21 cellular contexts compared by ENCODE assay signal in genomic region chr6:88268508-88268907, GRCh38.
"Had no signal": no experiment of that assay in that cellular context is flagged by ENCODE, and none has a peak within 500 bp of the region (broad histone marks: within the 10 kb centered on the region; RNA-seq: fewer than 3 reads in every experiment).

No MANE protein-coding gene starts in this region.

- H3K4me3 ChIP-seq: ascending aorta, left lung, lung, transverse colon had no signal

- H3K27me3 ChIP-seq: ascending aorta, brain microvascular endothelial cell, foreskin keratinocyte, left lung, transverse colon had no signal

- H3K4me1 ChIP-seq: ascending aorta, foreskin keratinocyte, transverse colon had no signal

- H3K4me1 Mint-ChIP-seq: activated naive CD4-positive, alpha-beta T cell treated with anti-CD3 and anti-CD28 coated beads, Interleukin-2, amount 50 U/mL, for 24 hours; T-helper 17 cell had no signal

- DNase-seq: activated CD4-positive, alpha-beta memory T cell treated with anti-CD3 and anti-CD28 coated beads for 36 hours; activated CD4-positive, alpha-beta T cell treated with anti-CD3 and anti-CD28 coated beads for 48 hours; activated gamma-delta T cell treated with Interleukin-2 at 50 U/mL for 16 hours; brain microvascular endothelial cell; central memory CD4-positive, alpha-beta T cell; effector memory CD4-positive, alpha-beta T cell; foreskin keratinocyte; left lung; occipital lobe; stimulated activated CD4-positive, alpha-beta T cell treated with anti-CD3 and anti-CD28 coated beads, Interleukin-2, amount 100 ng/mL, for 48 hours; stimulated activated CD8-positive, alpha-beta memory T cell treated with anti-CD3 and anti-CD28 coated beads, Interleukin-4, amount 100 ng/mL, for 48 hours; stimulated activated naive B cell treated with anti-CD40 and anti-IgM and Interleukin-4, amounts not matched to agents 10 μg/mL and 1 μg/mL and 100 μg/mL, for 72 hours; T-helper 17 cell; transverse colon had no signal

- H3K9me3 ChIP-seq: ascending aorta, left lung, transverse colon had no signal

- H3K36me3 Mint-ChIP-seq: activated CD4-positive, alpha-beta memory T cell treated with anti-CD3 and anti-CD28 coated beads for 36 hours; activated naive CD4-positive, alpha-beta T cell treated with anti-CD3 and anti-CD28 coated beads, Interleukin-2, amount 50 U/mL, for 24 hours; mesothelial cell of epicardium; natural killer cell treated with Interleukin-12 subunit alpha and Interleukin-12 subunit beta and Interleukin-15 and Interleukin-18, amount 100 ng/mL, for 72 hours; stimulated activated naive B cell treated with anti-CD40 and anti-IgM and Interleukin-4, amounts not matched to agents 10 μg/mL and 1 μg/mL and 100 μg/mL, for 72 hours had no signal

- H3K27ac Mint-ChIP-seq: activated CD4-positive, alpha-beta memory T cell treated with anti-CD3 and anti-CD28 coated beads for 36 hours; activated naive CD4-positive, alpha-beta T cell treated with anti-CD3 and anti-CD28 coated beads, Interleukin-2, amount 50 U/mL, for 24 hours; mesothelial cell of epicardium; natural killer cell treated with Interleukin-12 subunit alpha and Interleukin-12 subunit beta and Interleukin-15 and Interleukin-18, amount 100 ng/mL, for 72 hours; stimulated activated naive B cell treated with anti-CD40 and anti-IgM and Interleukin-4, amounts not matched to agents 10 μg/mL and 1 μg/mL and 100 μg/mL, for 72 hours; T-helper 17 cell had no signal

- H3K9me3 Mint-ChIP-seq: activated CD4-positive, alpha-beta memory T cell treated with anti-CD3 and anti-CD28 coated beads for 36 hours; activated naive CD4-positive, alpha-beta T cell treated with anti-CD3 and anti-CD28 coated beads, Interleukin-2, amount 50 U/mL, for 24 hours; mesothelial cell of epicardium; stimulated activated naive B cell treated with anti-CD40 and anti-IgM and Interleukin-4, amounts not matched to agents 10 μg/mL and 1 μg/mL and 100 μg/mL, for 72 hours had no signal

- H3K36me3 ChIP-seq: ascending aorta, brain microvascular endothelial cell, left lung, transverse colon had no signal

- FAIRE-seq: urothelium cell line had no signal

- ATAC-seq: foreskin keratinocyte; left lung; natural killer cell treated with Interleukin-12 subunit alpha and Interleukin-12 subunit beta and Interleukin-15 and Interleukin-18, amount 100 ng/mL, for 72 hours; sciatic nerve; stimulated activated naive B cell treated with anti-CD40 and anti-IgM and Interleukin-4, amounts not matched to agents 10 μg/mL and 1 μg/mL and 100 μg/mL, for 72 hours; T-helper 17 cell had no signal

- H3K27ac ChIP-seq: ascending aorta, brain microvascular endothelial cell, foreskin keratinocyte, left lung, transverse colon had no signal

- H3K4me3 Mint-ChIP-seq: activated CD4-positive, alpha-beta memory T cell treated with anti-CD3 and anti-CD28 coated beads for 36 hours; activated naive CD4-positive, alpha-beta T cell treated with anti-CD3 and anti-CD28 coated beads, Interleukin-2, amount 50 U/mL, for 24 hours; mesothelial cell of epicardium; natural killer cell treated with Interleukin-12 subunit alpha and Interleukin-12 subunit beta and Interleukin-15 and Interleukin-18, amount 100 ng/mL, for 72 hours; stimulated activated naive B cell treated with anti-CD40 and anti-IgM and Interleukin-4, amounts not matched to agents 10 μg/mL and 1 μg/mL and 100 μg/mL, for 72 hours; T-helper 17 cell had no signal
